ENCODE assay signal across 8 cellular contexts in the genomic region with DNA sequence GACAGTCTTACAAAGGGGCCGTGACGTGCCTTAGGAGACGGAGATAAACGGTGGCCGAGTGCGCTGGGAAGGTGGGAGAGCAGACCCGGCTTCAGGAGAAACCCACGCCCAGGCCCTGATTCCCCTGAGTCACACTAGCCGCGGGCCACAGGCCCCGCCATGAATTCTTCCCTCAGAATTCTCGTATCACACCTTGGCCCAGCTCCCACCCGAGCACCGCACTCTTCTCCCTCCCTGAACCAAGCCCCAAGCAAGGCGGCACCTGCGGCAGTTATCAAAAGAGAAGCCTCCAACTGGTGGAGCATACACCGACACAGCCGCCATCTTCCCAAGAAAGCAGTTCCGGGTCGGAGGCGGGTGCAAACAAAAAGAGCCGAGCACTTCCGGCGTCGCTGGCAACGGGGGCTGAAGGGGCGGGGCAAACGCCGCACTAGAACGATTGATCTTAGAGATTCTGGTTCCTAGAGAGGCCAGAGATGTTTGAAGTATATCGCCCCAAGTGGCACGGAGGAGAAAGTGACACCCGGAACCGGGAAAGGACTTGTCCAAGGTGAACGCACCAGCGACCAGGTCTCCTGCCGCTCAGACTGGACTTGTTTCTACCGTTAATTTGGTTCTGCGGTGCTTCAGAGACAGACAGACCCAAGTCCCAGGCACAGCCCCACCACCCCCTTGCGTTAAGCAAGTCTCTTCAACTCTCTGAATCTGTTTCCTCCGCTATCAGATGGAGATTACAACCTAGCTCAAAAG. TPM values are rescaled to one million over a fixed set of nuclear protein-coding genes. Genes with fewer than 3 reads are reported as not detected.
DNase-seq lines count a peak whose midpoint lies in the region; ATAC-seq and TF ChIP-seq lines count a peak whose summit lies in the region.

A gene (minus strand): TSS at position 341 of the 750 bp plus-strand sequence. CDS start 17 bp downstream, at position 324.

- DNase-seq in GM13976 (ENCODE audit: low spot score) (peak; percentile 96), NCI-H1694 treated with DMSO at 0.1 percent for 48 hours (lab: John Stamatoyannopoulos, UW) (peak; percentile 95), T-helper 2 cell (peak; percentile 92 to 97 (median 96)), anterior cingulate cortex (lab: John Stamatoyannopoulos, UW) (peak; percentile 60 to 96 (median 91)), right cardiac atrium (peak; percentile 95 to 98 (median 98)), putamen (ENCODE audit: low spot score) (peak; percentile 94), aorta (peak; percentile 97 to 99)

- intact Hi-C loops in right cardiac atrium (cut with DNase I) = loop anchor here in 2 of 4 donors (5.0 kb wide), 1 partner anchor 122 kb away; no protein-coding TSS in a partner anchor
- intact Hi-C loops in aorta (cut with DNase I) = no loop called here

- H3K27me3 ChIP-seq in right cardiac atrium (ENCODE audit: control insufficient read depth, insufficient read depth) (no peaks in the 10 kb centered on the region), aorta (ENCODE audit: control insufficient read depth in 1 of 2, insufficient read depth in 2 of 2, low read length in 1 of 2) (no peaks in the 10 kb centered on the region)

- ATAC-seq in HG02885 (IDR thresholded peaks at IDR 0.05; ENCODE audit: poor library complexity, unreplicated experiment) (peak; percentile 94), right cardiac atrium (peak; percentile 94 to 97), aorta (ENCODE audit: low FRiP score) (peak; percentile 98)

- peak within 1 kb of the TSS; percentile 47 for H3K27ac ChIP-seq in right cardiac atrium (ENCODE audit: low read length)
- H3K27ac ChIP-seq in aorta (ENCODE audit: low read depth in 1 of 2, low read length in 2 of 2) = no peak within 1 kb of the TSS

- H3K4me1 ChIP-seq in right cardiac atrium (ENCODE audit: control insufficient read depth, insufficient read depth, low read length) (peaks cover 2% of the 10 kb centered on the region), aorta (ENCODE audit: control insufficient read depth in 1 of 2, insufficient read depth in 2 of 2, low read length in 2 of 2) (peaks cover 0 to 3% of the 10 kb centered on the region in 2 donors)

- in situ Hi-C loops in GM13976 (cut with MboI; ENCODE audit: low sequenced_read_pairs, unreplicated experiment) = no loop called here

- peak; percentile 67 for TF ChIP-seq CTCF in GM13976 (IDR thresholded peaks at IDR 0.05; ENCODE audit: borderline replicate concordance, control extremely low read depth, extremely low read depth, insufficient read depth, missing control alignments)

- no peaks in the 10 kb centered on the region for H3K9me3 ChIP-seq in right cardiac atrium (ENCODE audit: control insufficient read depth, low read length)
- H3K9me3 ChIP-seq in aorta (ENCODE audit: control insufficient read depth, low read length) = no peaks in the 10 kb centered on the region

- H3K4me3 ChIP-seq in right cardiac atrium (ENCODE audit: low read length) = peak within 1 kb of the TSS; percentile 90
- peak within 1 kb of the TSS; percentile 60 to 79 for H3K4me3 ChIP-seq in aorta (ENCODE audit: low read length in 2 of 2)

- WGBS in right cardiac atrium = 6% methylated on average over 41 of the region's 41 CpGs
- WGBS in aorta, 2 donors = 6 to 7% methylated on average over 41 of the region's 41 CpGs

- peaks cover 0 to 9% of the 10 kb centered on the region in 2 donors for H3K36me3 ChIP-seq in aorta (ENCODE audit: control insufficient read depth in 1 of 2, insufficient read depth in 2 of 2, low read length in 1 of 2)

RNA-seq across cellular contexts. Expression of the gene that starts here (rescaled TPM):
- 100 to 1,000 TPM; 130 to 152 (median 137) TPM for total RNA-seq in right cardiac atrium
- polyA plus RNA-seq in right cardiac atrium = 203 TPM
- 10 to 100 TPM; 75.9 to 83.5 TPM for total RNA-seq in aorta
- 100 to 1,000 TPM in 1 of 2 donors, 10 to 100 TPM in 1; 96.8 to 153 TPM for polyA plus RNA-seq in aorta
